Comparison of ENCODE assay signal across 11 cellular contexts in the genomic region with DNA sequence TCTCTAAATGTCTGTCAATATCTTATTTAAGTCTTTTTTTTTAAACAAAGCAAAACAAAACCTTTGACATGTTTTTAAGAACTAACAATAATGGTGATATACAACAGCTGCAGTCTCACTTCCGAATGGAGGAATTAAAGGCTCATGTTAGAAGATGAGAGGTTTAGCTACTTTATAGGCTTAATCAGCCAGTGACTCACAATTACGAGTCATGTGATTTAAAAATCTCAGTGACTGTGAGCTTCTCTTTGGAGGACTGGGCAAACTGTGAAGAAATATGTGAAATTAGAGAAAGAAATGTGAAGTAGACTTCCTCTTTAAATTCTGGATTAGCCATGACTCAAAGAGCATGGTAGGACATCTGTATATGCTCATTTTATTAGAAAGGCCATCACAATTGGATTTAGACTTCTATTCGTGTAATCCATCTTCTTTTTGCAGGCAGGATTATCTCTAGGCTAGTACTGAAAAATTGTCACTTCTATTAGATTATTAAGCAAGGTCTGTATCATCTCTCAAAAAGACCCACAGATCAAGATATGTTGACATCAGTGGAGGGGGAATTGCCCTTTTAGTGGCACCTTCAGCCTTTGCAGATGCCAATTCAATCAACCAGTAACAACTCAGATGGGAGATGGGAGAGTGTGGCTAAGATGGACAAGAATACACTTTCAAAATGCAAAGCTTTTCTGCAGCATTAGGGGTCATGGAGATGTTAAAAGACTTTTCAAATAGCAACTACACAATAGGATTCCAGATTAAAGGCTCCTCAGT. TPM values are rescaled to one million over a fixed set of nuclear protein-coding genes. Genes with fewer than 3 reads are reported as not detected.
DNase-seq lines count a peak whose midpoint lies in the region; ATAC-seq and TF ChIP-seq lines count a peak whose summit lies in the region.
"Had no signal": no experiment of that assay in that cellular context is flagged by ENCODE, and none has a peak within 500 bp of the region (broad histone marks: within the 10 kb centered on the region; RNA-seq: fewer than 3 reads in every experiment).

No MANE protein-coding gene starts in this region.

- H3K27ac ChIP-seq in epithelial cell of prostate, result no peak overlapping the region
- H3K27ac ChIP-seq: psoas muscle had no signal

- peak; percentile 18 for DNase-seq in GM04503 (ENCODE audit: low read depth)
- DNase-seq in NOMO-1 (lab: John Stamatoyannopoulos, UW; ENCODE audit: unreplicated experiment in 2 of 2), result peak; percentile 76 to 94
- DNase-seq in epithelial cell of prostate (ENCODE audit: low read depth, low spot score), result peak; percentile 14
- no peak for DNase-seq in omental fat pad (ENCODE audit: low spot score)
- DNase-seq in middle frontal gyrus (ENCODE audit: extremely low spot score, low spot score), result no peak
- no peak for DNase-seq in NCI-H2171 treated with DMSO at 0.1 percent for 48 hours (lab: John Stamatoyannopoulos, UW)
- no peak for DNase-seq in NCI-H2081 treated with DMSO at 0.1 percent for 48 hours (lab: John Stamatoyannopoulos, UW)
- DNase-seq: Kasumi-1, psoas muscle had no signal

- no peak for TF ChIP-seq CTCF in omental fat pad (IDR thresholded peaks at IDR 0.05)

- peak; percentile 80 for ATAC-seq in omental fat pad (ENCODE audit: low FRiP score)
- no peak for ATAC-seq in GM18909 (IDR thresholded peaks at IDR 0.05; ENCODE audit: poor library complexity, unreplicated experiment)
- ATAC-seq: SK-N-SH treated with all-trans-retinoic acid at 6 μM for 48 hours had no signal

RNA-seq across cellular contexts. Expression of a gene that starts 28.6 kb away (rescaled TPM):
- total RNA-seq in omental fat pad, result 1 to 10 TPM; 1.2 to 5.3 (median 3.3) TPM

RNA-seq across cellular contexts. Expression of a gene that starts 40.0 kb away (rescaled TPM):
- 10 to 100 TPM in 1 of 4 donors, 1 to 10 TPM in 3; 1.9 to 29.8 (median 3.1) TPM for total RNA-seq in omental fat pad

Comparison
In these comparisons a context has a peak if more than half of its experiments do, and no peak if none do; other contexts are left out.
1. DNase-seq: peak in GM04503 (single experiment), NOMO-1 (2 of 2) and epithelial cell of prostate (single experiment); none in omental fat pad (single experiment), middle frontal gyrus (single experiment), NCI-H2171 treated with DMSO at 0.1 percent for 48 hours (single experiment) and NCI-H2081 treated with DMSO at 0.1 percent for 48 hours (single experiment).